9 cellular contexts compared by ENCODE assay signal in genomic region chr10:14952851-14953451, GRCh38. TPM values are rescaled to one million over a fixed set of nuclear protein-coding genes. Genes with fewer than 3 reads are reported as not detected.
A peak's percentile ranks its signal among the peaks of the same experiment; 100 is the strongest.
DNase-seq lines count a peak whose midpoint lies in the region; ATAC-seq and TF ChIP-seq lines count a peak whose summit lies in the region.
"Had no signal": no experiment of that assay in that cellular context is flagged by ENCODE, and none has a peak within 500 bp of the region (broad histone marks: within the 10 kb centered on the region; RNA-seq: fewer than 3 reads in every experiment).

No MANE protein-coding gene starts in this region.

- H3K4me3 ChIP-seq in KMS-11 (IDR thresholded peaks at IDR 0.05; ENCODE audit: insufficient read depth, low read depth, low read length) (no peak overlapping the region), mammary epithelial cell (replicated peaks in 1 of 3; ENCODE audit: insufficient read depth in 1 of 3, low read depth in 2 of 3, low read length in 3 of 3) (peak overlapping the region; percentile 63 to 83 (median 70)), mucosa of rectum (ENCODE audit: low read length in 2 of 2) (peak overlapping the region; percentile 89 to 91)

- in situ Hi-C loops in mammary epithelial cell (cut with MboI; ENCODE audit: low sequenced_read_pairs in 2 of 2): no loop called here
- in situ Hi-C loops in ACHN (cut with HindIII; ENCODE audit: low pct_ligation_motif_present, low pct_unique_long_range_greater_than_20kb, low sequenced_read_pairs): no loop called here

- TF ChIP-seq CTCF in CD14-positive monocyte (IDR thresholded peaks at IDR 0.05) (no peak), KMS-11 (conservative IDR thresholded peaks at IDR 0.05; ENCODE audit: low read depth, low read length) (no peak), mammary epithelial cell (conservative IDR thresholded peaks at IDR 0.05 in 1 of 2, IDR thresholded peaks at IDR 0.05 in 1 of 2; ENCODE audit: extremely low read depth in 1 of 2, insufficient read depth in 1 of 2, low read depth in 1 of 2, low read length in 2 of 2) (peak in 1 of 2 donors; percentile 27)

- H3K27ac ChIP-seq in KMS-11 (peak overlapping the region; percentile 91), mammary epithelial cell (ENCODE audit: insufficient read depth, low read depth, low read length) (peak overlapping the region; percentile 86), mucosa of rectum (ENCODE audit: low read depth in 2 of 2, low read length in 2 of 2) (peak overlapping the region in 1 of 2 donors; percentile 88)

- ATAC-seq in GM21786 (IDR thresholded peaks at IDR 0.05; ENCODE audit: unreplicated experiment): no peak
- no peak for ATAC-seq in GM21619 (IDR thresholded peaks at IDR 0.05; ENCODE audit: unreplicated experiment)

- peak overlapping the region; percentile 91 to 97 (median 96) for H3K27ac Mint-ChIP-seq in CD14-positive monocyte

- peaks cover 58% of the 10 kb centered on the region for H3K79me2 ChIP-seq in KMS-11 (ENCODE audit: insufficient read depth, low read depth)
- peaks cover 58% of the 10 kb centered on the region for H3K79me2 ChIP-seq in mammary epithelial cell (ENCODE audit: insufficient read depth, low read length)

- dilution Hi-C loops in mammary epithelial cell (cut with HindIII; ENCODE audit: low sequenced_read_pairs): no loop called here

- DNase-seq in CD14-positive monocyte (ENCODE audit: low spot score) (no peak), mammary epithelial cell (no peak), ACHN (no peak), putamen (ENCODE audit: low spot score) (no peak)

- CTCF ChIA-PET in mammary epithelial cell (lab: Charles Lee; ENCODE audit: low non-redundant PET): interaction anchor here (0.5 kb wide), 1 partner anchor 425 kb away, joined by 7 read pairs; no protein-coding TSS in a partner anchor

- H3K9me3 Mint-ChIP-seq in CD14-positive monocyte: no peaks in the 10 kb centered on the region

- TSS peak; percentile 30 for BruUV-seq in mammary epithelial cell (replicated peaks; lab: Mats Ljungman, UMichigan)

- peak overlapping the region; percentile 86 to 93 for H3K4me3 Mint-ChIP-seq in CD14-positive monocyte

- peaks cover 47% of the 10 kb centered on the region for H3K4me1 ChIP-seq in KMS-11 (ENCODE audit: low read depth, poor library complexity, severe bottlenecking)
- H3K4me1 ChIP-seq in mammary epithelial cell (ENCODE audit: insufficient read depth, low read length): peaks cover 16% of the 10 kb centered on the region
- peaks cover 8 to 11% of the 10 kb centered on the region in 2 donors for H3K4me1 ChIP-seq in mucosa of rectum (ENCODE audit: control insufficient read depth in 2 of 2, insufficient read depth in 2 of 2, low read length in 2 of 2)

- peak overlapping the region; percentile 84 for H3K4me2 ChIP-seq in KMS-11
- peak overlapping the region; percentile 88 for H3K4me2 ChIP-seq in mammary epithelial cell (ENCODE audit: insufficient read depth, low read depth, low read length)

- intact Hi-C loops in CD14-positive monocyte (cut with micrococcal nuclease) (loop anchor here (5.0 to 10.0 kb wide), 5 partner anchors 76 to 214 kb away; partner anchors contain the start of genes CDNF (in 2 of the 2), HSPA14 (in 2 of the 2), MSANTD7 (in 2 of the 2) and RPP38 (in 2 of the 2)), mammary epithelial cell (cut with micrococcal nuclease) (loop anchor here (1.0 kb wide), 1 partner anchor 153 kb away; no protein-coding TSS in a partner anchor)

- H4K20me1 ChIP-seq in KMS-11 (ENCODE audit: insufficient read depth) (no peaks in the 10 kb centered on the region), mammary epithelial cell (ENCODE audit: insufficient read depth, low read length) (no peaks in the 10 kb centered on the region)

- peaks cover 9 to 19% of the 10 kb centered on the region in 2 donors for H3K36me3 Mint-ChIP-seq in CD14-positive monocyte

- WGBS in mammary epithelial cell (ENCODE audit: low coverage, missing lambda C conversion rate): under 1% methylated on average over 11 of the region's 11 CpGs

- H3K4me1 Mint-ChIP-seq in CD14-positive monocyte: peaks cover 41% of the 10 kb centered on the region

- peak overlapping the region; percentile 70; the same call in 1 of the 2 replicates for H2AFZ ChIP-seq in KMS-11 (ENCODE audit: low read depth)
- peak overlapping the region; percentile 95 for H2AFZ ChIP-seq in mammary epithelial cell (ENCODE audit: low read depth, low read length)

- H3K36me3 ChIP-seq in KMS-11 (ENCODE audit: insufficient read depth): no peaks in the 10 kb centered on the region; the same call in 1 of the 2 replicates
- H3K36me3 ChIP-seq in mammary epithelial cell (ENCODE audit: insufficient read depth, low read length): peaks cover 3% of the 10 kb centered on the region
- peaks cover 4 to 7% of the 10 kb centered on the region in 2 donors for H3K36me3 ChIP-seq in mucosa of rectum (ENCODE audit: control insufficient read depth in 2 of 2, insufficient read depth in 2 of 2, low read length in 2 of 2)

- no peaks in the 10 kb centered on the region for H3K27me3 Mint-ChIP-seq in CD14-positive monocyte (ENCODE audit: low read depth in 3 of 3)

- H3K9me3 ChIP-seq in mammary epithelial cell (replicated peaks; ENCODE audit: insufficient read depth, low read length) (no peaks in the 10 kb centered on the region), mucosa of rectum (ENCODE audit: control insufficient read depth in 2 of 2, low read length in 2 of 2) (no peaks in the 10 kb centered on the region)

- H3K9ac ChIP-seq in KMS-11 (peak overlapping the region; percentile 83), mammary epithelial cell (ENCODE audit: insufficient read depth, low read length) (peak overlapping the region; percentile 83), mucosa of rectum (ENCODE audit: low read depth in 1 of 2, low read length in 2 of 2) (peak overlapping the region; percentile 72 to 83)

- H3K27me3 ChIP-seq in KMS-11 (ENCODE audit: insufficient read depth, low read depth) (no peaks in the 10 kb centered on the region), mammary epithelial cell (ENCODE audit: insufficient read depth, low read length) (no peaks in the 10 kb centered on the region), mucosa of rectum (ENCODE audit: control insufficient read depth in 2 of 2, insufficient read depth in 2 of 2, low read length in 2 of 2) (no peaks in the 10 kb centered on the region)

RNA-seq across cellular contexts. Expression of gene DCLRE1C, which starts 0.9 kb away (rescaled TPM):
- polyA plus RNA-seq in CD14-positive monocyte (10 to 100 TPM in 1 of 2 donors, 1 to 10 TPM in 1; 8.9 to 17.6 TPM), mammary epithelial cell (4.2 TPM)
- 1 to 10 TPM; 8.8 to 9.6 TPM for total RNA-seq in mammary epithelial cell
- polyA minus RNA-seq in mammary epithelial cell: 4.3 TPM

RNA-seq across cellular contexts. Expression of gene MEIG1, which starts 6.2 kb away (rescaled TPM):
- polyA plus RNA-seq in CD14-positive monocyte (under 1 TPM in 1 of 2 donors, not detected in 1; 0.47 TPM), mammary epithelial cell (not detected)
- total RNA-seq in mammary epithelial cell: under 1 TPM in 1 of 2 donors, not detected in 1; 0.68 TPM
- not detected for polyA minus RNA-seq in mammary epithelial cell
- total RNA-seq: LHCN-M2 had no signal
